Comparison of ENCODE assay signal across 8 cellular contexts in genomic region chr5:68406767-68407232, GRCh38.
DNase-seq lines count a peak whose midpoint lies in the region; ATAC-seq and TF ChIP-seq lines count a peak whose summit lies in the region.

No MANE protein-coding gene starts in this region.

- no peak for TF ChIP-seq POLR2A in gastrocnemius medialis (IDR thresholded peaks at IDR 0.05)

- peaks cover 7% of the 10 kb centered on the region for H3K4me1 Mint-ChIP-seq in dendritic cell treated with granulocyte-macrophage colony-stimulating factor and Interleukin-4, amounts not matched to agents 40 ng/mL and 50 ng/mL, for 4 days (ENCODE audit: low read depth)

- in situ Hi-C loops in gastrocnemius medialis (cut with MboI; ENCODE audit: low sequenced_read_pairs in 4 of 4) = no loop called here

- DNase-seq in GM12864 (ENCODE audit: low read depth) (peak; percentile 52), Kasumi-1 (lab: John Stamatoyannopoulos, UW) (no peak), hypothalamus (lab: John Stamatoyannopoulos, UW) (no peak), gastrocnemius medialis (no peak)

- ATAC-seq in GM21423 (IDR thresholded peaks at IDR 0.05; ENCODE audit: unreplicated experiment) (peak; percentile 91), HG03571 (IDR thresholded peaks at IDR 0.05; ENCODE audit: unreplicated experiment) (peak; percentile 92), gastrocnemius medialis (no peak)

- no peaks in the 10 kb centered on the region for H3K36me3 ChIP-seq in subcutaneous abdominal adipose tissue (ENCODE audit: control insufficient read depth in 5 of 5, insufficient read depth in 5 of 5, low read length in 5 of 5)
- no peaks in the 10 kb centered on the region for H3K36me3 ChIP-seq in gastrocnemius medialis

- no peak overlapping the region for H3K4me3 Mint-ChIP-seq in dendritic cell treated with granulocyte-macrophage colony-stimulating factor and Interleukin-4, amounts not matched to agents 40 ng/mL and 50 ng/mL, for 4 days

- no peaks in the 10 kb centered on the region for H3K27me3 ChIP-seq in subcutaneous abdominal adipose tissue (ENCODE audit: control insufficient read depth in 5 of 5, insufficient read depth in 4 of 5, low read length in 5 of 5)
- no peaks in the 10 kb centered on the region for H3K27me3 ChIP-seq in gastrocnemius medialis

- H3K9me3 Mint-ChIP-seq in dendritic cell treated with granulocyte-macrophage colony-stimulating factor and Interleukin-4, amounts not matched to agents 40 ng/mL and 50 ng/mL, for 4 days = peaks cover 3% of the 10 kb centered on the region

- H3K9ac ChIP-seq in subcutaneous abdominal adipose tissue (ENCODE audit: low read length in 5 of 5) = peak overlapping the region in 1 of 5 donors; percentile 52

- H3K27ac ChIP-seq in subcutaneous abdominal adipose tissue (ENCODE audit: low read depth, low read length) = peak overlapping the region; percentile 32
- no peak overlapping the region for H3K27ac ChIP-seq in gastrocnemius medialis

- intact Hi-C loops in dendritic cell treated with granulocyte-macrophage colony-stimulating factor and Interleukin-4, amounts not matched to agents 40 ng/mL and 50 ng/mL, for 4 days (cut with micrococcal nuclease) = no loop called here
- intact Hi-C loops in gastrocnemius medialis (cut with DNase I; ENCODE audit: low total_unique reads) = no loop called here

- H3K36me3 Mint-ChIP-seq in dendritic cell treated with granulocyte-macrophage colony-stimulating factor and Interleukin-4, amounts not matched to agents 40 ng/mL and 50 ng/mL, for 4 days (ENCODE audit: low read depth) = no peaks in the 10 kb centered on the region

- H3K9me3 ChIP-seq in subcutaneous abdominal adipose tissue (ENCODE audit: control insufficient read depth in 5 of 5, low read length in 5 of 5) (peaks cover 0 to 4% (median 0%) of the 10 kb centered on the region in 5 donors), gastrocnemius medialis (no peaks in the 10 kb centered on the region)

- no peak overlapping the region for H3K4me3 ChIP-seq in GM12864 (ENCODE audit: low read depth, low read length)
- H3K4me3 ChIP-seq in subcutaneous abdominal adipose tissue (ENCODE audit: low read depth in 1 of 5, low read length in 5 of 5) = peak overlapping the region in 1 of 5 donors; percentile 41
- no peak overlapping the region for H3K4me3 ChIP-seq in gastrocnemius medialis

- H3K4me1 ChIP-seq in subcutaneous abdominal adipose tissue (ENCODE audit: control insufficient read depth in 5 of 5, insufficient read depth in 5 of 5, low read length in 5 of 5) (peaks cover 0 to 36% (median 21%) of the 10 kb centered on the region in 5 donors), gastrocnemius medialis (no peaks in the 10 kb centered on the region)

- H3K27me3 Mint-ChIP-seq in dendritic cell treated with granulocyte-macrophage colony-stimulating factor and Interleukin-4, amounts not matched to agents 40 ng/mL and 50 ng/mL, for 4 days = no peaks in the 10 kb centered on the region

- TF ChIP-seq CTCF in GM12864 (IDR thresholded peaks at IDR 0.05; ENCODE audit: low read depth, low read length, missing control alignments) (no peak), gastrocnemius medialis (IDR thresholded peaks at IDR 0.05 in 4 of 5, conservative IDR thresholded peaks at IDR 0.05 in 1 of 5) (no peak)

- peak overlapping the region; percentile 43 for H3K27ac Mint-ChIP-seq in dendritic cell treated with granulocyte-macrophage colony-stimulating factor and Interleukin-4, amounts not matched to agents 40 ng/mL and 50 ng/mL, for 4 days

Comparison
In these comparisons a context has a peak if more than half of its experiments do, and no peak if none do; other contexts are left out.
1. ATAC-seq: peak in GM21423 (single experiment) and HG03571 (single experiment); none in gastrocnemius medialis (0 of 2).